In the genomic region with DNA sequence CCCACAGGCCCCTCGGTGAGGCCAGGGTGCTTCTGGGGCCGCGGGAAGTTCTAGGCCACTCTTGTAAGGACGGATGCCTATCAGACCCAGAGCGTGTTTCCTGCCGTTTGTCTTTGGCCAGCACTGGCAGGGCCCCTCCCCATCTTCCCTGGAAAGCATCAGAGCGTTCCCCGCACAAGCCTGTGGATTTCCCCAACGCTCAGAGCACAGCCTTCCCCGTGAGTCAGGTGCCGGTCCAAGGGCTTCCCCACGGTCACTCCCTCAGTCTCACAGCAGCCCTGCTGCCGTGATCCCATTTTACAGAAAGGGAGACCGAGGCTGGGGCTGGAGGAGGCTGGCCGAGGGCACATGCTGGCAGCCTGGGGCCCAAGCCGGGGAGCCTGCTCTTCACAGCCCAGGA, we compare ENCODE assay signal across 15 cellular contexts. TPM values are rescaled to one million over a fixed set of nuclear protein-coding genes. Genes with fewer than 3 reads are reported as not detected.
DNase-seq lines count a peak whose midpoint lies in the region; ATAC-seq, FAIRE-seq and TF ChIP-seq lines count a peak whose summit lies in the region.
"Had no signal": no experiment of that assay in that cellular context is flagged by ENCODE, and none has a peak within 500 bp of the region (broad histone marks: within the 10 kb centered on the region; RNA-seq: fewer than 3 reads in every experiment).

No MANE protein-coding gene starts in this region.

- H3K27ac ChIP-seq in HepG2 (ENCODE audit: extremely low read length, insufficient read depth, low read length) = no peak overlapping the region
- H3K27ac ChIP-seq in right lobe of liver = no peak overlapping the region
- H3K27ac ChIP-seq in esophagus muscularis mucosa (replicated peaks in 1 of 4) = peak overlapping the region in 3 of 4 donors; percentile 11 to 54 (median 24)
- no peak overlapping the region for H3K27ac ChIP-seq in neuronal stem cell (replicated peaks; ENCODE audit: low read length)
- no peak overlapping the region for H3K27ac ChIP-seq in caudate nucleus (ENCODE audit: low read depth, low read length)
- H3K27ac ChIP-seq in MM.1S (ENCODE audit: low read length) = no peak overlapping the region
- H3K27ac ChIP-seq: BLaER1, HL-60 had no signal

- H3K79me2 ChIP-seq in HepG2 (ENCODE audit: insufficient read depth, low read length) (no peaks in the 10 kb centered on the region), MM.1S (ENCODE audit: low read length) (no peaks in the 10 kb centered on the region)

- H3K9ac ChIP-seq in HepG2 (ENCODE audit: insufficient read depth, low read depth, low read length) (no peak overlapping the region), neuronal stem cell (ENCODE audit: low read depth, low read length, poor library complexity) (no peak overlapping the region), MM.1S (ENCODE audit: low read length) (no peak overlapping the region)
- H3K9ac ChIP-seq: BLaER1 had no signal

- no peak for ATAC-seq in HepG2
- no peak for ATAC-seq in right lobe of liver
- no peak for ATAC-seq in activated CD8-positive, alpha-beta T cell treated with anti-CD3 and anti-CD28 coated beads for 36 hours
- ATAC-seq: GM12878 had no signal

- peak overlapping the region; percentile 21 for H2BK15ac ChIP-seq in neuronal stem cell (ENCODE audit: low read length)

- H3K36me3 ChIP-seq in HepG2 (replicated peaks in 1 of 2; ENCODE audit: control insufficient read depth in 1 of 2, insufficient read depth in 2 of 2, low read length in 2 of 2) (no peaks in the 10 kb centered on the region), right lobe of liver (no peaks in the 10 kb centered on the region), esophagus muscularis mucosa (peaks cover 74 to 100% (median 92%) of the 10 kb centered on the region in 4 donors), neuronal stem cell (replicated peaks in 1 of 2; ENCODE audit: control insufficient read depth in 2 of 2, insufficient read depth in 2 of 2, low read length in 2 of 2) (no peaks in the 10 kb centered on the region), MM.1S (replicated peaks; ENCODE audit: insufficient read depth, low read length) (no peaks in the 10 kb centered on the region)
- H3K36me3 ChIP-seq: BLaER1 had no signal

- H3F3A ChIP-seq in MM.1S (ENCODE audit: insufficient read depth, low read length) = no peaks in the 10 kb centered on the region

- no peak for TF ChIP-seq EP300 in HepG2 (IDR thresholded peaks at IDR 0.05; ENCODE audit: low read depth in 2 of 2, low read length in 2 of 2)
- no peak for TF ChIP-seq EP300 in HepG2 (CRISPR knock-in tag; IDR thresholded peaks at IDR 0.05; ENCODE audit: borderline replicate concordance)
- TF ChIP-seq EP300 in esophagus muscularis mucosa (IDR thresholded peaks at IDR 0.05) = no peak

- peak overlapping the region; percentile 82 for H3K14ac ChIP-seq in neuronal stem cell (ENCODE audit: low read length)

- BruUV-seq in HepG2 (replicated peaks; lab: Mats Ljungman, UMichigan) = no TSS peak

- no peaks in the 10 kb centered on the region for H3K9me3 ChIP-seq in HepG2 (ENCODE audit: low read length)
- no peaks in the 10 kb centered on the region for H3K9me3 ChIP-seq in right lobe of liver
- H3K9me3 ChIP-seq in esophagus muscularis mucosa = no peaks in the 10 kb centered on the region
- H3K9me3 ChIP-seq in neuronal stem cell (replicated peaks in 1 of 2; ENCODE audit: control insufficient read depth in 2 of 2, insufficient read depth in 1 of 2, low read depth in 1 of 2, low read length in 2 of 2) = peaks cover 0 to 3% of the 10 kb centered on the region in 2 donors
- no peaks in the 10 kb centered on the region for H3K9me3 ChIP-seq in MM.1S (replicated peaks; ENCODE audit: insufficient read depth, low read length)
- H3K9me3 ChIP-seq: BLaER1 had no signal

- H3K79me1 ChIP-seq in neuronal stem cell (ENCODE audit: low read depth, low read length) = no peaks in the 10 kb centered on the region

- H2AFZ ChIP-seq in HepG2 (ENCODE audit: low read length) (no peak overlapping the region), neuronal stem cell (ENCODE audit: low read length) (no peak overlapping the region), MM.1S (ENCODE audit: low read length) (no peak overlapping the region)

- H2AK5ac ChIP-seq in neuronal stem cell (ENCODE audit: low read depth, low read length) = peak overlapping the region; percentile 20

- TF ChIP-seq POLR2A in HepG2 (IDR thresholded peaks at IDR 0.05; ENCODE audit: insufficient read depth in 1 of 2, low read depth in 2 of 2, low read length in 2 of 2) = no peak
- TF ChIP-seq POLR2A in right lobe of liver (IDR thresholded peaks at IDR 0.05) = no peak
- no peak for TF ChIP-seq POLR2A in esophagus muscularis mucosa (IDR thresholded peaks at IDR 0.05; ENCODE audit: low read depth)

- H3K9me2 ChIP-seq in MM.1S (replicated peaks; ENCODE audit: insufficient read depth, low read length) = no peaks in the 10 kb centered on the region

- no peak overlapping the region for H3K4me3 ChIP-seq in HepG2 (replicated peaks in 1 of 3; ENCODE audit: insufficient read depth in 1 of 3, low read depth in 2 of 3, low read length in 3 of 3)
- H3K4me3 ChIP-seq in right lobe of liver = no peak overlapping the region
- H3K4me3 ChIP-seq in esophagus muscularis mucosa = no peak overlapping the region
- no peak overlapping the region for H3K4me3 ChIP-seq in neuronal stem cell (ENCODE audit: low read length in 2 of 2)
- no peak overlapping the region for H3K4me3 ChIP-seq in MM.1S (ENCODE audit: low read length)
- H3K4me3 ChIP-seq: BLaER1, GM12878 had no signal

- TF ChIP-seq RAD21 in HepG2 (CRISPR knock-in tag; IDR thresholded peaks at IDR 0.05) = no peak

- peak overlapping the region; percentile 50 for H3K23ac ChIP-seq in neuronal stem cell (ENCODE audit: low read depth, low read length, poor library complexity)

- H2BK5ac ChIP-seq in neuronal stem cell (ENCODE audit: low read length) = no peak overlapping the region

- FAIRE-seq in HepG2 (lab: Jason Lieb, UNC) = no peak
- FAIRE-seq: GM12878, H1 had no signal

- H3K18ac ChIP-seq in neuronal stem cell (ENCODE audit: low read length) = peak overlapping the region; percentile 86

- H4K8ac ChIP-seq in neuronal stem cell (ENCODE audit: low read depth, low read length) = no peak overlapping the region

- H3K4ac ChIP-seq in neuronal stem cell (ENCODE audit: low read length) = no peak overlapping the region

- no peak overlapping the region for H3K27ac Mint-ChIP-seq in activated CD8-positive, alpha-beta T cell treated with anti-CD3 and anti-CD28 coated beads for 36 hours
- H3K27ac Mint-ChIP-seq: HFFc6 had no signal

- no peaks in the 10 kb centered on the region for H3K4me1 Mint-ChIP-seq in activated CD8-positive, alpha-beta T cell treated with anti-CD3 and anti-CD28 coated beads for 36 hours (ENCODE audit: low read depth)

- no peak overlapping the region for H2BK120ac ChIP-seq in neuronal stem cell (ENCODE audit: low read depth, low read length)

- no peak overlapping the region for H2BK12ac ChIP-seq in neuronal stem cell (ENCODE audit: low read length)

- H4K91ac ChIP-seq in neuronal stem cell (ENCODE audit: low read depth, low read length, poor library complexity) = no peak overlapping the region

- H3K36me3 Mint-ChIP-seq in activated CD8-positive, alpha-beta T cell treated with anti-CD3 and anti-CD28 coated beads for 36 hours (ENCODE audit: low read depth) = no peaks in the 10 kb centered on the region

- intact Hi-C loops in HepG2 (cut with micrococcal nuclease; ENCODE audit: unreplicated experiment) = no loop called here
- intact Hi-C loops in right lobe of liver (cut with DNase I) = no loop called here
- intact Hi-C loops in esophagus muscularis mucosa (cut with DNase I) = no loop called here
- intact Hi-C loops in activated CD8-positive, alpha-beta T cell treated with anti-CD3 and anti-CD28 coated beads for 36 hours (cut with micrococcal nuclease) = no loop called here

- H3K27me3 ChIP-seq in HepG2 (ENCODE audit: control insufficient read depth in 1 of 2, insufficient read depth in 2 of 2, low read length in 2 of 2) (peaks cover 0 to 53% of the 10 kb centered on the region in 2 experiments; a peak in 4 of 5 replicates), right lobe of liver (no peaks in the 10 kb centered on the region), esophagus muscularis mucosa (no peaks in the 10 kb centered on the region), neuronal stem cell (ENCODE audit: control insufficient read depth in 3 of 3, insufficient read depth in 3 of 3, low read depth in 1 of 3, low read length in 3 of 3) (peaks cover 0 to 34% (median 0%) of the 10 kb centered on the region in 3 experiments), MM.1S (replicated peaks; ENCODE audit: insufficient read depth, low read length) (peaks cover 39% of the 10 kb centered on the region)
- H3K27me3 ChIP-seq: BLaER1 had no signal

- no peak overlapping the region for H3K4me3 Mint-ChIP-seq in activated CD8-positive, alpha-beta T cell treated with anti-CD3 and anti-CD28 coated beads for 36 hours
- H3K4me3 Mint-ChIP-seq: HFFc6 had no signal

- DNase-seq in HepG2 (ENCODE audit: low spot score) = no peak
- DNase-seq in right lobe of liver = no peak
- DNase-seq in esophagus muscularis mucosa (ENCODE audit: extremely low spot score) = no peak
- DNase-seq in neuronal stem cell (ENCODE audit: low spot score) = no peak
- DNase-seq in caudate nucleus (lab: John Stamatoyannopoulos, UW) = no peak
- DNase-seq in MM.1S = no peak
- no peak for DNase-seq in activated CD8-positive, alpha-beta T cell treated with anti-CD3 and anti-CD28 coated beads for 36 hours
- DNase-seq: AML-193, DMS79, HCEC 1CT, HFFc6 had no signal

- in situ Hi-C loops in HepG2 (cut with HindIII; ENCODE audit: extremely low pct_ligation_motif_present, low pct_unique_long_range_greater_than_20kb) = no loop called here

- POLR2A ChIA-PET in HepG2 (lab: Yijun Ruan, JAX) = no interaction called here
- POLR2A ChIA-PET in activated CD8-positive, alpha-beta T cell treated with anti-CD3 and anti-CD28 coated beads for 36 hours (lab: Charles Lee) = no interaction called here

- WGBS in HepG2 (ENCODE audit: low lambda C conversion rate) = 18% methylated on average over 7 of the region's 16 CpGs
- WGBS in right lobe of liver (ENCODE audit: insufficient coverage, low coverage, low lambda C conversion rate, missing lambda C conversion rate) = 65% methylated on average over 6 of the region's 16 CpGs
- 73% methylated on average over 15 of the region's 16 CpGs for WGBS in esophagus muscularis mucosa
- no CpG with 5 or more reads among the region's 16 CpGs for WGBS in neuronal stem cell (ENCODE audit: extremely low coverage in 2 of 2, insufficient read length in 2 of 2, insufficient replicate concordance in 1 of 2), 2 donors

- H3K4me2 ChIP-seq in HepG2 (ENCODE audit: low read depth, low read length) (no peak overlapping the region), neuronal stem cell (ENCODE audit: insufficient read depth, low read length, poor library complexity, severe bottlenecking) (no peak overlapping the region), MM.1S (ENCODE audit: low read depth, low read length) (no peak overlapping the region)
- H3K4me2 ChIP-seq: BLaER1 had no signal

- H3K9me3 Mint-ChIP-seq in activated CD8-positive, alpha-beta T cell treated with anti-CD3 and anti-CD28 coated beads for 36 hours = no peaks in the 10 kb centered on the region

- H3K4me1 ChIP-seq in HepG2 (ENCODE audit: insufficient read depth, low read length) (peaks cover 18% of the 10 kb centered on the region), right lobe of liver (peaks cover 0 to 16% (median 8%) of the 10 kb centered on the region in 4 donors), esophagus muscularis mucosa (peaks cover 0 to 4% (median 0%) of the 10 kb centered on the region in 4 donors), neuronal stem cell (ENCODE audit: control insufficient read depth in 2 of 2, insufficient read depth in 1 of 2, low read depth in 1 of 2, low read length in 2 of 2) (peaks cover 0 to 2% of the 10 kb centered on the region in 2 donors), MM.1S (ENCODE audit: low read length) (no peaks in the 10 kb centered on the region)
- H3K4me1 ChIP-seq: BLaER1 had no signal

- TF ChIP-seq CTCF in HepG2 (CRISPR knock-in tag; IDR thresholded peaks at IDR 0.05) = no peak
- TF ChIP-seq CTCF in right lobe of liver (IDR thresholded peaks at IDR 0.05) = no peak
- no peak for TF ChIP-seq CTCF in esophagus muscularis mucosa (IDR thresholded peaks at IDR 0.05)
- no peak for TF ChIP-seq CTCF in MM.1S (IDR thresholded peaks at IDR 0.05; ENCODE audit: low read length)
- TF ChIP-seq CTCF in activated CD8-positive, alpha-beta T cell treated with anti-CD3 and anti-CD28 coated beads for 36 hours (IDR thresholded peaks at IDR 0.05) = no peak

- peaks cover 2% of the 10 kb centered on the region for H3K27me3 Mint-ChIP-seq in activated CD8-positive, alpha-beta T cell treated with anti-CD3 and anti-CD28 coated beads for 36 hours

- no peaks in the 10 kb centered on the region; the same call in 1 of the 2 replicates for H4K20me1 ChIP-seq in HepG2 (ENCODE audit: insufficient read depth, low read length)
- H4K20me1 ChIP-seq in MM.1S (ENCODE audit: insufficient read depth, low read length) = no peaks in the 10 kb centered on the region
- H4K20me1 ChIP-seq: BLaER1 had no signal

- CTCF ChIA-PET in HepG2 (lab: Yijun Ruan, JAX; ENCODE audit: low intra/inter-chr PET ratio, low total read pairs) = no interaction called here
- CTCF ChIA-PET in activated CD8-positive, alpha-beta T cell treated with anti-CD3 and anti-CD28 coated beads for 36 hours (lab: Charles Lee) = no interaction called here

RNA-seq across cellular contexts. Expression of a gene that starts 33.7 kb away (rescaled TPM):
- 0.14 and 0.31 TPM in 2 replicates for total RNA-seq in HepG2 (2016; rRNA removed; fragmentation: Illumina TruSeq; extraction: Trizol)
- total RNA-seq in HepG2 (2016; cell fraction: cytosol; rRNA removed; fragmentation: Illumina TruSeq; extraction: Trizol; ENCODE audit: low read depth) = not detected in 2 replicates
- 0.15 TPM in 2 replicates for total RNA-seq in HepG2 (2016; cell fraction: insoluble cytoplasmic fraction; rRNA removed; fragmentation: Illumina TruSeq; extraction: Trizol)
- not detected in 2 replicates for total RNA-seq in HepG2 (2016; cell fraction: membrane; rRNA removed; fragmentation: Illumina TruSeq; extraction: Trizol)
- not detected in 2 replicates for total RNA-seq in HepG2 (2016; cell fraction: nucleus; rRNA removed; fragmentation: Illumina TruSeq; extraction: Trizol)
- polyA plus RNA-seq in HepG2 (2011; rRNA removed) = 0.04 and 0.25 TPM in 2 replicates
- 0.05 and 0.15 TPM in 2 replicates for polyA plus RNA-seq in HepG2 (2011; cell fraction: cytosol; rRNA removed)
- polyA plus RNA-seq in HepG2 (2011; cell fraction: nucleus; rRNA removed) = 0.08 and 0.17 TPM in 2 replicates
- 0.07 and 0.31 TPM in 2 replicates for polyA plus RNA-seq in HepG2 (2012)
- polyA plus RNA-seq in HepG2 (2016; cell fraction: cytosol; fragmentation: Illumina TruSeq; extraction: Trizol; ENCODE audit: low read depth) = not detected in 2 replicates
- polyA plus RNA-seq in HepG2 (2016; cell fraction: insoluble cytoplasmic fraction; fragmentation: Illumina TruSeq; extraction: Trizol; ENCODE audit: low read depth) = not detected in 2 replicates
- not detected in 2 replicates for polyA plus RNA-seq in HepG2 (2016; cell fraction: membrane; fragmentation: Illumina TruSeq; extraction: Trizol; ENCODE audit: low read depth)
- polyA plus RNA-seq in HepG2 (2016; cell fraction: nucleus; fragmentation: Illumina TruSeq; extraction: Trizol; ENCODE audit: insufficient read depth, low read depth) = 0.33 TPM in 1 of 2 replicates, not detected in the other
- 0.44 and 0.89 TPM in 2 replicates for polyA minus RNA-seq in HepG2 (2011; rRNA and poly(A)+ RNA removed; ENCODE audit: low replicate concordance)
- not detected in 2 replicates for polyA minus RNA-seq in HepG2 (2011; cell fraction: cytosol; rRNA and poly(A)+ RNA removed)
- polyA minus RNA-seq in HepG2 (2011; cell fraction: nucleus; rRNA and poly(A)+ RNA removed) = 0.25 and 0.77 TPM in 2 replicates
- total RNA-seq in right lobe of liver = 10 to 100 TPM in 3 of 6 experiments, 1 to 10 TPM in 3; 2.9 to 14.8 (median 8.9) TPM
- total RNA-seq in esophagus muscularis mucosa = 100 to 1,000 TPM; 230 to 568 (median 289) TPM
- polyA plus RNA-seq in neuronal stem cell (2013, experiment 1 of 2) = 0.14 TPM
- 0.12 TPM for polyA plus RNA-seq in neuronal stem cell (2013, experiment 2 of 2)
- total RNA-seq in activated CD8-positive, alpha-beta T cell treated with anti-CD3 and anti-CD28 coated beads for 36 hours = under 1 TPM in 1 of 2 experiments, not detected in 1; 0.16 TPM

Comparison
In these comparisons a context has a peak if more than half of its experiments do, and no peak if none do; other contexts are left out.
1. H3K27ac ChIP-seq: peak in esophagus muscularis mucosa (3 of 4); none in HepG2 (single experiment), right lobe of liver (0 of 3), neuronal stem cell (single experiment), caudate nucleus (single experiment) and MM.1S (single experiment).
2. RNA of a gene that starts 33.7 kb away (total RNA-seq): 230 to 568 TPM in esophagus muscularis mucosa; 2.9 to 14.8 TPM in right lobe of liver, 0.14 to 0.31 TPM in HepG2 and 0.16 TPM in activated CD8-positive, alpha-beta T cell treated with anti-CD3 and anti-CD28 coated beads for 36 hours; every median in the first group is over 10 times any median in the second.